Comparison of ENCODE assay signal across 19 cellular contexts in the genomic region with DNA sequence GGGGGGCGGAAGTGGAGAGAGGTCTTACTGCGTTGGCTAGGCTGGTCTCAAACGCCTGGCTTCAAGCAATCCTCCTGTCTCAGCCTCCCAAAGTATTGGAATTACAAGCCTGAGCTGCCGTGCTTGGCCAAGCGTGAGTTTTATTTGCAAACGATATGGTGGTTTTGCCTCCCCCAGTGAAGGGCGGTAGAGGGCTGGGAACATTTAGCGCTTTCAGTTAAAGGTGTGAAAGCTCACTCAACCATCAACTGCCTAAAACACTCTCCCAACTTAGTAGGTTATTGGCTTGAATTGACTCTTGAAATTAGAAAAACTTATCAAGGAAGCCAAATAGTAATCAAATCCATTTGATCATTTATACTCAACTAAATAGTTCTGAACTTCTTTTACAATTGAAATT.
"Had no signal": no experiment of that assay in that cellular context is flagged by ENCODE, and none has a peak within 500 bp of the region (broad histone marks: within the 10 kb centered on the region; RNA-seq: fewer than 3 reads in every experiment).

No MANE protein-coding gene starts in this region.

- H3K4me3 Mint-ChIP-seq: dendritic cell treated with granulocyte-macrophage colony-stimulating factor and Interleukin-4, amounts not matched to agents 40 ng/mL and 50 ng/mL, for 4 days; neural crest cell; stimulated activated naive B cell treated with anti-CD40 and anti-IgM and Interleukin-4, amounts not matched to agents 10 μg/mL and 1 μg/mL and 100 μg/mL, for 72 hours; stimulated activated naive CD8-positive, alpha-beta T cell treated with anti-CD3 and anti-CD28 coated beads, Interleukin-15, amount 100 ng/mL, for 72 hours had no signal

- H3K27me3 ChIP-seq: esophagus muscularis mucosa, gastrocnemius medialis, sigmoid colon, testis, transverse colon had no signal

- H3K4me1 Mint-ChIP-seq: stimulated activated naive CD8-positive, alpha-beta T cell treated with anti-CD3 and anti-CD28 coated beads, Interleukin-15, amount 100 ng/mL, for 72 hours had no signal

- ATAC-seq: effector memory CD8-positive, alpha-beta T cell; gastrocnemius medialis; left lobe of liver; stimulated activated naive B cell treated with anti-CD40 and anti-IgM and Interleukin-4, amounts not matched to agents 10 μg/mL and 1 μg/mL and 100 μg/mL, for 72 hours; stimulated activated naive CD8-positive, alpha-beta T cell treated with anti-CD3 and anti-CD28 coated beads, Interleukin-15, amount 100 ng/mL, for 72 hours had no signal

- H3K9me3 Mint-ChIP-seq: dendritic cell treated with granulocyte-macrophage colony-stimulating factor and Interleukin-4, amounts not matched to agents 40 ng/mL and 50 ng/mL, for 4 days; effector memory CD8-positive, alpha-beta T cell; naive B cell; stimulated activated naive B cell treated with anti-CD40 and anti-IgM and Interleukin-4, amounts not matched to agents 10 μg/mL and 1 μg/mL and 100 μg/mL, for 72 hours; stimulated activated naive CD8-positive, alpha-beta T cell treated with anti-CD3 and anti-CD28 coated beads, Interleukin-15, amount 100 ng/mL, for 72 hours had no signal

- H3K4me3 ChIP-seq: esophagus muscularis mucosa, gastrocnemius medialis, sigmoid colon, skin epidermis, testis, transverse colon had no signal

- H3K27ac ChIP-seq: epithelial cell of prostate, esophagus muscularis mucosa, gastrocnemius medialis, sigmoid colon, skin epidermis, testis, transverse colon had no signal

- DNase-seq: cerebellar nuclear complex; gastrocnemius medialis; mammary epithelial cell; naive B cell; posterior cingulate gyrus; sigmoid colon; stimulated activated CD4-positive, alpha-beta T cell treated with anti-CD3 and anti-CD28 coated beads, Interleukin-2, amount 100 ng/mL, for 24 hours; stimulated activated CD4-positive, alpha-beta T cell treated with anti-CD3 and anti-CD28 coated beads, Interleukin-4, amount 100 ng/mL, for 4 hours; stimulated activated naive B cell treated with anti-CD40 and anti-IgM and Interleukin-4, amounts not matched to agents 10 μg/mL and 1 μg/mL and 100 μg/mL, for 72 hours; stimulated activated naive CD8-positive, alpha-beta T cell treated with anti-CD3 and anti-CD28 coated beads, Interleukin-15, amount 100 ng/mL, for 72 hours; testis; transverse colon had no signal

- H3K4me1 ChIP-seq: gastrocnemius medialis, sigmoid colon, testis, transverse colon had no signal

- H3K36me3 Mint-ChIP-seq: naive B cell had no signal

- H3K36me3 ChIP-seq: esophagus muscularis mucosa, gastrocnemius medialis, sigmoid colon, transverse colon had no signal

- H3K27me3 Mint-ChIP-seq: naive B cell; stimulated activated naive B cell treated with anti-CD40 and anti-IgM and Interleukin-4, amounts not matched to agents 10 μg/mL and 1 μg/mL and 100 μg/mL, for 72 hours had no signal

- H3K9me3 ChIP-seq: gastrocnemius medialis, testis, transverse colon had no signal

- H3K27ac Mint-ChIP-seq: dendritic cell treated with granulocyte-macrophage colony-stimulating factor and Interleukin-4, amounts not matched to agents 40 ng/mL and 50 ng/mL, for 4 days; stimulated activated naive B cell treated with anti-CD40 and anti-IgM and Interleukin-4, amounts not matched to agents 10 μg/mL and 1 μg/mL and 100 μg/mL, for 72 hours; stimulated activated naive CD8-positive, alpha-beta T cell treated with anti-CD3 and anti-CD28 coated beads, Interleukin-15, amount 100 ng/mL, for 72 hours had no signal
